13 cellular contexts compared by ENCODE assay signal in the genomic region with DNA sequence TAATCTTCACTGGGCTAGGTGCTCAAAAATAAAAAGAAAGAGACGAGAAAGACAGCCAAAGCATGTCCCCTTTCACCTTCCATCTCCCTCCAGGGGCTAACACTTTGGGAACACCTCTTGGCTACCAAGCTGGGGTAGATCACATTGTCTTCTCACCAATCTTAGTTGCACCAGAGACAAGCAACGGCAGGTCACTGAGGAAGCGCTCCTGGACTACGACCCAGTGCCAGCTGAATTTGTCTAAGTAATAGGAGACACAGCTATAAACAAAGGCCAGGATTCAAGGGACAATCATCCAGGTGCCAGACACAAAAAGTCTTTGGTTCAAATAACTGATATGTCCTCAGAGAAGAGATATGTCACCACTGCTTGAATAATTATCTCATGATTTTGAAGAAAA.
DNase-seq lines count a peak whose midpoint lies in the region; ATAC-seq, FAIRE-seq and TF ChIP-seq lines count a peak whose summit lies in the region.
"Had no signal": no experiment of that assay in that cellular context is flagged by ENCODE, and none has a peak within 500 bp of the region (broad histone marks: within the 10 kb centered on the region; RNA-seq: fewer than 3 reads in every experiment).

No MANE protein-coding gene starts in this region.

- no peak overlapping the region for H3K9ac ChIP-seq in liver (ENCODE audit: low read depth in 1 of 2, low read length in 2 of 2)
- no peak overlapping the region for H3K9ac ChIP-seq in HepG2 (ENCODE audit: insufficient read depth, low read depth, low read length)
- peak overlapping the region in 1 of 2 donors; percentile 48 for H3K9ac ChIP-seq in colonic mucosa (ENCODE audit: low read depth in 2 of 2, low read length in 2 of 2)
- no peak overlapping the region for H3K9ac ChIP-seq in neural progenitor cell

- H4K20me1 ChIP-seq in HepG2 (ENCODE audit: insufficient read depth, low read length) (peaks cover 51% of the 10 kb centered on the region), neural progenitor cell (ENCODE audit: low read depth) (peaks cover 73% of the 10 kb centered on the region)

- H2AFZ ChIP-seq in HepG2 (ENCODE audit: low read length) (no peak overlapping the region), neural progenitor cell (replicated peaks) (no peak overlapping the region)

- no peaks in the 10 kb centered on the region for H3K36me3 ChIP-seq in liver (ENCODE audit: control insufficient read depth in 4 of 4, insufficient read depth in 3 of 4, low read depth in 1 of 4, low read length in 3 of 4)
- peaks cover 10 to 37% of the 10 kb centered on the region in 2 experiments for H3K36me3 ChIP-seq in HepG2 (replicated peaks in 1 of 2; ENCODE audit: control insufficient read depth in 1 of 2, insufficient read depth in 2 of 2, low read length in 2 of 2)
- no peaks in the 10 kb centered on the region for H3K36me3 ChIP-seq in colonic mucosa
- H3K36me3 ChIP-seq in neural progenitor cell: peaks cover 3% of the 10 kb centered on the region
- 0 out of 2 replicates have a peak, but pooled peaks cover 3% of the 10 kb centered on the region for H3K36me3 ChIP-seq in BE2C

- no peaks in the 10 kb centered on the region for H3K27me3 Mint-ChIP-seq in neural progenitor cell (ENCODE audit: insufficient read depth, low read depth)
- H3K27me3 Mint-ChIP-seq: activated naive CD8-positive, alpha-beta T cell treated with anti-CD3 and anti-CD28 coated beads, Interleukin-2, amount 10 ng/mL, durations not matched to agents 7 days and 5 days had no signal

- CTCF ChIA-PET in HepG2 (lab: Yijun Ruan, JAX; ENCODE audit: low intra/inter-chr PET ratio, low total read pairs): no interaction called here

- H3K27ac Mint-ChIP-seq in neural progenitor cell: no peak overlapping the region
- H3K27ac Mint-ChIP-seq: immature natural killer cell; natural killer cell treated with Interleukin-12 subunit alpha and Interleukin-12 subunit beta and Interleukin-15 and Interleukin-18, amount 100 ng/mL, for 72 hours had no signal

- no peak for TF ChIP-seq EP300 in HepG2 (IDR thresholded peaks at IDR 0.05; ENCODE audit: low read depth in 2 of 2, low read length in 2 of 2)
- no peak for TF ChIP-seq EP300 in HepG2 (CRISPR knock-in tag; IDR thresholded peaks at IDR 0.05; ENCODE audit: borderline replicate concordance)

- no peak for TF ChIP-seq POLR2A in HepG2 (IDR thresholded peaks at IDR 0.05; ENCODE audit: insufficient read depth in 1 of 2, low read depth in 2 of 2, low read length in 2 of 2)

- no peak for ATAC-seq in HepG2
- ATAC-seq in HG03442 (IDR thresholded peaks at IDR 0.05; ENCODE audit: unreplicated experiment): no peak
- ATAC-seq: natural killer cell treated with Interleukin-12 subunit alpha and Interleukin-12 subunit beta and Interleukin-15 and Interleukin-18, amount 100 ng/mL, for 72 hours had no signal

- H3K4me2 ChIP-seq in HepG2 (ENCODE audit: low read depth, low read length) (no peak overlapping the region), neural progenitor cell (peak overlapping the region; percentile 90)

- H3K27ac ChIP-seq in liver (ENCODE audit: low read depth in 1 of 2, low read length in 2 of 2) (peak overlapping the region; percentile 29 to 96), HepG2 (ENCODE audit: extremely low read length, insufficient read depth, low read length) (no peak overlapping the region), colonic mucosa (peak overlapping the region; percentile 30), neural progenitor cell (no peak overlapping the region)

- peaks cover 19% of the 10 kb centered on the region for H3K4me1 Mint-ChIP-seq in neural progenitor cell

- peaks cover 14 to 72% (median 67%) of the 10 kb centered on the region in 4 donors for H3K4me1 ChIP-seq in liver (ENCODE audit: control insufficient read depth in 4 of 4, insufficient read depth in 4 of 4, low read length in 3 of 4)
- peaks cover 57% of the 10 kb centered on the region for H3K4me1 ChIP-seq in HepG2 (ENCODE audit: insufficient read depth, low read length)
- H3K4me1 ChIP-seq in colonic mucosa: peaks cover 25% of the 10 kb centered on the region
- peaks cover 52% of the 10 kb centered on the region for H3K4me1 ChIP-seq in neural progenitor cell
- 0 out of 2 replicates have a peak, but pooled peaks cover 4% of the 10 kb centered on the region for H3K4me1 ChIP-seq in BE2C

- H3F3A ChIP-seq in neural progenitor cell (ENCODE audit: low read depth): peaks cover 36% of the 10 kb centered on the region

- no peak for FAIRE-seq in HepG2 (lab: Jason Lieb, UNC)
- FAIRE-seq: GM12891 had no signal

- POLR2A ChIA-PET in HepG2 (lab: Yijun Ruan, JAX): interaction anchor here (0.5 kb wide), 1 partner anchor 45 kb away, joined by 3 read pairs; no protein-coding TSS in a partner anchor

- TF ChIP-seq RAD21 in liver (IDR thresholded peaks at IDR 0.05): no peak
- TF ChIP-seq RAD21 in HepG2 (CRISPR knock-in tag; IDR thresholded peaks at IDR 0.05): no peak

- H3K9me3 Mint-ChIP-seq in neural progenitor cell: no peaks in the 10 kb centered on the region
- H3K9me3 Mint-ChIP-seq: activated naive CD8-positive, alpha-beta T cell treated with anti-CD3 and anti-CD28 coated beads, Interleukin-2, amount 10 ng/mL, durations not matched to agents 7 days and 5 days; immature natural killer cell; natural killer cell treated with Interleukin-12 subunit alpha and Interleukin-12 subunit beta and Interleukin-15 and Interleukin-18, amount 100 ng/mL, for 72 hours had no signal

- WGBS in liver: 52% methylated on average over 4 of the region's 4 CpGs
- WGBS in HepG2 (ENCODE audit: low lambda C conversion rate): 91% methylated on average over 4 of the region's 4 CpGs

- no peaks in the 10 kb centered on the region for H3K9me3 ChIP-seq in liver (ENCODE audit: control insufficient read depth in 4 of 4, low read length in 3 of 4)
- no peaks in the 10 kb centered on the region for H3K9me3 ChIP-seq in HepG2 (ENCODE audit: low read length)
- H3K9me3 ChIP-seq in colonic mucosa: no peaks in the 10 kb centered on the region
- H3K9me3 ChIP-seq in neural progenitor cell (ENCODE audit: low read depth): no peaks in the 10 kb centered on the region
- no peaks in the 10 kb centered on the region for H3K9me3 ChIP-seq in BE2C

- no TSS peak for BruUV-seq in HepG2 (replicated peaks; lab: Mats Ljungman, UMichigan)

- peaks cover 27% of the 10 kb centered on the region for H3K36me3 Mint-ChIP-seq in neural progenitor cell

- no peak for DNase-seq in HepG2 (ENCODE audit: low spot score)
- DNase-seq in colonic mucosa: no peak
- no peak for DNase-seq in neural progenitor cell (ENCODE audit: low spot score)
- DNase-seq in NCI-H774 (lab: John Stamatoyannopoulos, UW): no peak
- no peak for DNase-seq in BE2C
- no peak for DNase-seq in HUDEP-2 (lab: John Stamatoyannopoulos, UW; ENCODE audit: unreplicated experiment in 76 of 76)
- DNase-seq: activated naive CD8-positive, alpha-beta T cell treated with anti-CD3 and anti-CD28 coated beads, Interleukin-2, amount 10 ng/mL, durations not matched to agents 7 days and 5 days; immature natural killer cell; MM.1S had no signal

- intact Hi-C loops in HepG2 (cut with micrococcal nuclease; ENCODE audit: unreplicated experiment) (no loop called here), colonic mucosa (cut with DNase I) (no loop called here)

- no peak overlapping the region for H3K4me3 Mint-ChIP-seq in neural progenitor cell
- H3K4me3 Mint-ChIP-seq: activated naive CD8-positive, alpha-beta T cell treated with anti-CD3 and anti-CD28 coated beads, Interleukin-2, amount 10 ng/mL, durations not matched to agents 7 days and 5 days; immature natural killer cell; natural killer cell treated with Interleukin-12 subunit alpha and Interleukin-12 subunit beta and Interleukin-15 and Interleukin-18, amount 100 ng/mL, for 72 hours had no signal

- in situ Hi-C loops in HepG2 (cut with HindIII; ENCODE audit: extremely low pct_ligation_motif_present, low pct_unique_long_range_greater_than_20kb): no loop called here

- peaks cover 91% of the 10 kb centered on the region for H3K79me2 ChIP-seq in HepG2 (ENCODE audit: insufficient read depth, low read length)
- peaks cover 100% of the 10 kb centered on the region for H3K79me2 ChIP-seq in neural progenitor cell (ENCODE audit: low read depth)

- H3K4me3 ChIP-seq in liver (ENCODE audit: low read depth in 1 of 3, low read length in 3 of 3) (no peak overlapping the region), HepG2 (replicated peaks in 1 of 3; ENCODE audit: insufficient read depth in 1 of 3, low read depth in 2 of 3, low read length in 3 of 3) (no peak overlapping the region), colonic mucosa (no peak overlapping the region), neural progenitor cell (no peak overlapping the region), BE2C (ENCODE audit: low read depth, low read length) (no peak overlapping the region)

- TF ChIP-seq CTCF in liver (IDR thresholded peaks at IDR 0.05; ENCODE audit: low read depth, low read length, missing input control) (no peak), HepG2 (CRISPR knock-in tag; IDR thresholded peaks at IDR 0.05) (no peak), colonic mucosa (IDR thresholded peaks at IDR 0.05) (no peak), neural progenitor cell (IDR thresholded peaks at IDR 0.05) (no peak), BE2C (IDR thresholded peaks at IDR 0.05; ENCODE audit: low read depth, low read length) (no peak)

- H3K27me3 ChIP-seq in liver (ENCODE audit: control insufficient read depth in 4 of 4, insufficient read depth in 4 of 4, low read length in 3 of 4) (no peaks in the 10 kb centered on the region), HepG2 (ENCODE audit: control insufficient read depth in 1 of 2, insufficient read depth in 2 of 2, low read length in 2 of 2) (no peaks in the 10 kb centered on the region), colonic mucosa (no peaks in the 10 kb centered on the region), neural progenitor cell (no peaks in the 10 kb centered on the region), BE2C (no peaks in the 10 kb centered on the region)

TF ChIP-seq in liver, 16 proteins besides CTCF, POLR2A, EP300 and RAD21 (continues in another document):
- no peak for TF ChIP-seq SP1 (IDR thresholded peaks at IDR 0.05)

TF ChIP-seq in HepG2, 621 proteins besides CTCF, POLR2A, EP300 and RAD21:
- no peak for TF ChIP-seq ZNF225 (CRISPR knock-in tag; IDR thresholded peaks at IDR 0.05)
- no peak for TF ChIP-seq MYPOP (CRISPR knock-in tag; IDR thresholded peaks at IDR 0.05)
- TF ChIP-seq ZNF124 (CRISPR knock-in tag; IDR thresholded peaks at IDR 0.05): no peak
- no peak for TF ChIP-seq MAFK (conservative IDR thresholded peaks at IDR 0.05 in 1 of 2, IDR thresholded peaks at IDR 0.05 in 1 of 2; ENCODE audit: low read length in 2 of 2)
- TF ChIP-seq CCAR2 (optimal IDR thresholded peaks at IDR 0.05; ENCODE audit: low read depth, low read length): no peak

Comparison
In these comparisons a context has a peak if more than half of its experiments do, and no peak if none do; other contexts are left out.
1. H3K27ac ChIP-seq: peak in liver (2 of 2) and colonic mucosa (single experiment); none in HepG2 (single experiment) and neural progenitor cell (single experiment).